ENCODE assay signal across 9 cellular contexts in the genomic region with DNA sequence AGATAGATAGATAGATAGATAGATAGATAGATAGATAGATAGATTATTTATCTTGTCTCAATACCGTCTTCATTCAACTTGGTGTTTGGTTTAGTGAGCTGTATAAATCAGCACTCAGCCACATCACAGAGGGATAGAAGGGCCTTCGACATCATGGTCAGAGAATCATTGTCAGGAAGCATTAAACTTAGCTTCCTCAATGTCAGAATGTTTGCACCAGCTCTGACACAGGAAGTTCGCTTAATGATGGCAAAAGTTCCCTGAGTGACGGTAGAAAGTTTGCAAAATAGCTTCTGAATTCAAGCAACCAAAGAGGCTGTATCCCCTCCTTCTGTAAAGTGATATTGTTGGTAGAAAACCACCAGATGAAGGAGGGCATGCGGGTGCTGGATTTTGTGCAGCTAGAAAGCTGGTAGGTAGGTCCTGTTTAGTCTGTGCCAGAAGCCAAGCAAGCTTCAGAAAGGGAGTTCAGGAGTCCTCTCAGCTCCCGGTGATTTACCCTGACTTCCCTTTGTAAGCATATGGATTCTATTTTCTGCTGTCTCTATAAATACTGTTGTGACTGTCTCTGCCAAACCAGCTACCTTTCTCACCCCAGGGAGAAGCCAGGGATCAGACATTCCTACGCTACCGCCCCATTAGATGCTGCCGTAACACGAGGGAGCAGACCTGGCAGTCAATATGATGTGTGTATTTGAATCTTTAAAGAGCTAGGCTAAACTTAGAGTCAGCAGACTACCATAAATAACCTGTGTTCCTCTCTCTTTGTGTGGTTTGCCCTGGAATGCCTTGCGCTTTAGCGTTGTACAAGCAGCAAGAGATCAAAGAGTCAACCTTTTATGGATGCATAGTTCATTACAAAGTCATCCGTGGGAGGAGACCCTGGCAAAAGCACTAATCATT.
DNase-seq lines count a peak whose midpoint lies in the region; ATAC-seq and TF ChIP-seq lines count a peak whose summit lies in the region.
"Had no signal": no experiment of that assay in that cellular context is flagged by ENCODE, and none has a peak within 500 bp of the region (broad histone marks: within the 10 kb centered on the region; RNA-seq: fewer than 3 reads in every experiment).

No MANE protein-coding gene starts in this region.

- no peak for TF ChIP-seq RAD21 in SK-N-SH (IDR thresholded peaks at IDR 0.05; ENCODE audit: low read length)

- in situ Hi-C loops in GM23248 (cut with MboI): no loop called here

- 0 out of 2 replicates have a peak, but pooled peaks cover 4% of the 10 kb centered on the region for H3K27me3 ChIP-seq in GM23248 (replicated peaks; ENCODE audit: insufficient read depth)
- no peaks in the 10 kb centered on the region for H3K27me3 ChIP-seq in SK-N-SH (ENCODE audit: insufficient read depth)
- no peaks in the 10 kb centered on the region for H3K27me3 ChIP-seq in WERI-Rb-1 (ENCODE audit: insufficient read depth, low read depth, severe bottlenecking)

- 43 to 45% methylated on average over 13 of the region's 13 CpGs for WGBS in GM23248 (ENCODE audit: low coverage in 1 of 2, low lambda C conversion rate in 2 of 2, missing lambda C conversion rate in 2 of 2), 2 experiments
- WGBS in SK-N-SH (ENCODE audit: low lambda C conversion rate): 49% methylated on average over 12 of the region's 13 CpGs

- H3K4me2 ChIP-seq in GM23248 (ENCODE audit: unreplicated experiment) (peak overlapping the region; percentile 46), SK-N-SH (no peak overlapping the region)

- no peak overlapping the region for H3K9ac ChIP-seq in GM23248
- no peak overlapping the region for H3K9ac ChIP-seq in SK-N-SH

- CTCF ChIA-PET in SK-N-SH (lab: Yijun Ruan, JAX): interaction anchor here (0.8 to 2.3 kb wide), 6 partner anchors 14 to 510 kb away, joined by 3 to 7 read pairs (median 4); no protein-coding TSS in a partner anchor

- H3K36me3 ChIP-seq in GM23248 (ENCODE audit: low read depth) (no peaks in the 10 kb centered on the region), SK-N-SH (replicated peaks in 1 of 2; ENCODE audit: control insufficient read depth in 1 of 2, insufficient read depth in 2 of 2, low read length in 1 of 2) (no peaks in the 10 kb centered on the region), WERI-Rb-1 (no peaks in the 10 kb centered on the region)

- H3K79me2 ChIP-seq in GM23248 (ENCODE audit: insufficient read depth) (no peaks in the 10 kb centered on the region), SK-N-SH (ENCODE audit: insufficient read depth) (no peaks in the 10 kb centered on the region)

- DNase-seq in GM23248: peak; percentile 52
- DNase-seq in SK-N-SH: no peak
- DNase-seq in fibroblast of villous mesenchyme (ENCODE audit: low read depth): peak; percentile 13
- peak; percentile 5 for DNase-seq in pons (ENCODE audit: low spot score)
- DNase-seq in NCI-H1436 (lab: John Stamatoyannopoulos, UW): no peak
- DNase-seq in WERI-Rb-1: no peak
- DNase-seq in glomerular visceral epithelial cell (ENCODE audit: extremely low spot score): no peak
- DNase-seq: amygdala had no signal

- no peaks in the 10 kb centered on the region for H4K20me1 ChIP-seq in GM23248 (ENCODE audit: insufficient read depth)
- no peaks in the 10 kb centered on the region for H4K20me1 ChIP-seq in SK-N-SH (ENCODE audit: insufficient read depth)

- no peaks in the 10 kb centered on the region for H3F3A ChIP-seq in GM23248 (ENCODE audit: insufficient read depth)
- H3F3A ChIP-seq in SK-N-SH (replicated peaks; ENCODE audit: insufficient read depth): no peaks in the 10 kb centered on the region

- no peak for TF ChIP-seq EP300 in SK-N-SH (IDR thresholded peaks at IDR 0.05; ENCODE audit: borderline replicate concordance in 1 of 2, low read depth in 1 of 2, low read length in 1 of 2)

- POLR2A ChIA-PET in SK-N-SH (lab: Yijun Ruan, JAX): no interaction called here

- H2AFZ ChIP-seq in GM23248: no peak overlapping the region
- H2AFZ ChIP-seq in SK-N-SH (ENCODE audit: low read depth): no peak overlapping the region

- H3K27ac ChIP-seq in GM23248 (no peak overlapping the region), SK-N-SH (ENCODE audit: low read depth in 2 of 2, low read length in 1 of 2) (no peak overlapping the region; a peak in 2 of 4 replicates), WERI-Rb-1 (no peak overlapping the region)

- TF ChIP-seq CTCF in SK-N-SH (IDR thresholded peaks at IDR 0.05) (no peak), fibroblast of villous mesenchyme (IDR thresholded peaks at IDR 0.05; ENCODE audit: insufficient read depth, low read depth, low read length) (no peak), WERI-Rb-1 (IDR thresholded peaks at IDR 0.05; ENCODE audit: low read depth, low read length) (no peak)

- H3K9me3 ChIP-seq in GM23248 (ENCODE audit: low read depth): no peaks in the 10 kb centered on the region
- H3K9me3 ChIP-seq in SK-N-SH: no peaks in the 10 kb centered on the region
- H3K9me3 ChIP-seq in WERI-Rb-1 (ENCODE audit: severe bottlenecking): no peaks in the 10 kb centered on the region

- no peak for ATAC-seq in GM18909 (IDR thresholded peaks at IDR 0.05; ENCODE audit: poor library complexity, unreplicated experiment)

- H3K9me2 ChIP-seq in GM23248 (ENCODE audit: insufficient read depth) (0 out of 2 replicates have a peak, but pooled peaks cover 5% of the 10 kb centered on the region), SK-N-SH (no peaks in the 10 kb centered on the region)

- H3K4me3 ChIP-seq in GM23248: no peak overlapping the region
- no peak overlapping the region for H3K4me3 ChIP-seq in SK-N-SH (ENCODE audit: low read depth in 2 of 2, low read length in 1 of 2)
- H3K4me3 ChIP-seq in fibroblast of villous mesenchyme (ENCODE audit: low read depth, low read length): no peak overlapping the region
- H3K4me3 ChIP-seq in WERI-Rb-1 (ENCODE audit: low read depth, low read length): no peak overlapping the region

- H3K4me1 ChIP-seq in GM23248 (ENCODE audit: insufficient read depth): peaks cover 10% of the 10 kb centered on the region; the same call in 1 of the 2 replicates
- peaks cover 12 to 18% of the 10 kb centered on the region in 2 experiments; a peak in 3 of 4 replicates for H3K4me1 ChIP-seq in SK-N-SH (ENCODE audit: control insufficient read depth in 1 of 2, insufficient read depth in 2 of 2, low read depth in 1 of 2, low read length in 1 of 2)

TF ChIP-seq in SK-N-SH, 30 proteins besides CTCF, POLR2A, EP300 and RAD21:
- TF ChIP-seq MEF2A (IDR thresholded peaks at IDR 0.05; ENCODE audit: borderline replicate concordance, low read depth): no peak
- TF ChIP-seq FOSL2 (IDR thresholded peaks at IDR 0.05; ENCODE audit: borderline replicate concordance, low read depth): peak; percentile 26; the same call in 1 of the 2 replicates
- TF ChIP-seq RXRA (IDR thresholded peaks at IDR 0.05; ENCODE audit: borderline replicate concordance, low read depth): 0 out of 2 replicates have a peak, but pooled peaks have one; percentile 20
- peak; percentile 57 for TF ChIP-seq TCF12 (IDR thresholded peaks at IDR 0.05)
TF ChIP-seq in SK-N-SH: peak in this region for 3.

Comparison
In these comparisons a context has a peak if more than half of its experiments do, and no peak if none do; other contexts are left out.
1. DNase-seq: peak in GM23248 (single experiment), fibroblast of villous mesenchyme (single experiment) and pons (single experiment); none in SK-N-SH (single experiment), NCI-H1436 (single experiment), WERI-Rb-1 (single experiment) and glomerular visceral epithelial cell (single experiment).